ENCODE assay signal across 16 cellular contexts in genomic region chr10:32338262-32338661, GRCh38. TPM values are rescaled to one million over a fixed set of nuclear protein-coding genes. Genes with fewer than 3 reads are reported as not detected.
DNase-seq lines count a peak whose midpoint lies in the region; ATAC-seq, FAIRE-seq and TF ChIP-seq lines count a peak whose summit lies in the region.
"Had no signal": no experiment of that assay in that cellular context is flagged by ENCODE, and none has a peak within 500 bp of the region (broad histone marks: within the 10 kb centered on the region; RNA-seq: fewer than 3 reads in every experiment).

No MANE protein-coding gene starts in this region.

- ATAC-seq in psoas muscle (peak in 3 of 4 donors; percentile 23 to 33 (median 28)), pancreas (no peak), GM18519 (IDR thresholded peaks at IDR 0.05; ENCODE audit: low FRiP score, unreplicated experiment) (no peak)

- peaks cover 98% of the 10 kb centered on the region for H3K79me2 ChIP-seq in osteoblast (ENCODE audit: insufficient read depth, low read length)

- H3K36me3 ChIP-seq in psoas muscle (ENCODE audit: insufficient read depth in 1 of 2, low read depth in 1 of 2) (no peaks in the 10 kb centered on the region), osteoblast (ENCODE audit: insufficient read depth, low read length) (no peaks in the 10 kb centered on the region), pancreas (no peaks in the 10 kb centered on the region)

- CTCF ChIA-PET in activated CD4-positive, alpha-beta memory T cell treated with anti-CD3 and anti-CD28 coated beads for 36 hours (lab: Charles Lee), result interaction anchor here (1.2 kb wide), 1 partner anchor 8 kb away, joined by 5 read pairs; no protein-coding TSS in a partner anchor
- CTCF ChIA-PET in activated CD4-positive, alpha-beta memory T cell treated with anti-CD3 and anti-CD28 coated beads, Interleukin-2, amount 10 ng/mL, durations not matched to agents 7 days and 5 days (lab: Charles Lee), result interaction anchor here (1.1 to 1.4 kb wide), 2 partner anchors 32 to 79 kb away, joined by 3 to 10 read pairs; no protein-coding TSS in a partner anchor

- 70 to 96% (median 81%) methylated on average over 3 of the region's 3 CpGs for WGBS in psoas muscle, 3 donors
- 89 to 90% methylated on average over 3 of the region's 3 CpGs for WGBS in pancreas, 2 donors

- peak overlapping the region; percentile 57 for H3K27ac Mint-ChIP-seq in activated CD4-positive, alpha-beta memory T cell treated with anti-CD3 and anti-CD28 coated beads for 36 hours
- H3K27ac Mint-ChIP-seq in activated CD4-positive, alpha-beta memory T cell treated with anti-CD3 and anti-CD28 coated beads, Interleukin-2, amount 10 ng/mL, durations not matched to agents 7 days and 5 days, result no peak overlapping the region
- peak overlapping the region; percentile 80 for H3K27ac Mint-ChIP-seq in chondrocyte (ENCODE audit: unreplicated experiment)
- H3K27ac Mint-ChIP-seq: activated naive CD8-positive, alpha-beta T cell treated with anti-CD3 and anti-CD28 coated beads, Interleukin-2, amount 10 ng/mL, durations not matched to agents 7 days and 5 days; HFFc6 had no signal

- H3K27me3 Mint-ChIP-seq in activated CD4-positive, alpha-beta memory T cell treated with anti-CD3 and anti-CD28 coated beads for 36 hours, result no peaks in the 10 kb centered on the region
- H3K27me3 Mint-ChIP-seq in activated CD4-positive, alpha-beta memory T cell treated with anti-CD3 and anti-CD28 coated beads, Interleukin-2, amount 10 ng/mL, durations not matched to agents 7 days and 5 days, result no peaks in the 10 kb centered on the region
- H3K27me3 Mint-ChIP-seq in chondrocyte (ENCODE audit: low read depth), result no peaks in the 10 kb centered on the region
- H3K27me3 Mint-ChIP-seq: activated naive CD8-positive, alpha-beta T cell treated with anti-CD3 and anti-CD28 coated beads, Interleukin-2, amount 10 ng/mL, durations not matched to agents 7 days and 5 days had no signal

- peaks cover 92% of the 10 kb centered on the region for H3K4me1 Mint-ChIP-seq in activated CD4-positive, alpha-beta memory T cell treated with anti-CD3 and anti-CD28 coated beads for 36 hours (ENCODE audit: low read depth)
- H3K4me1 Mint-ChIP-seq in activated CD4-positive, alpha-beta memory T cell treated with anti-CD3 and anti-CD28 coated beads, Interleukin-2, amount 10 ng/mL, durations not matched to agents 7 days and 5 days, result peaks cover 85% of the 10 kb centered on the region
- peaks cover 71% of the 10 kb centered on the region for H3K4me1 Mint-ChIP-seq in chondrocyte (ENCODE audit: low read depth)

- no peak for DNase-seq in activated CD4-positive, alpha-beta memory T cell treated with anti-CD3 and anti-CD28 coated beads for 36 hours
- DNase-seq in activated CD4-positive, alpha-beta memory T cell treated with anti-CD3 and anti-CD28 coated beads, Interleukin-2, amount 10 ng/mL, durations not matched to agents 7 days and 5 days, result no peak
- DNase-seq in M059J (ENCODE audit: low read depth) (peak; percentile 18), chondrocyte (ENCODE audit: low spot score) (no peak), psoas muscle (no peak), osteoblast (ENCODE audit: insufficient read length, low spot score, missing footprints) (no peak), pancreas (no peak)
- DNase-seq: 8988T; activated naive CD8-positive, alpha-beta T cell treated with anti-CD3 and anti-CD28 coated beads, Interleukin-2, amount 10 ng/mL, durations not matched to agents 7 days and 5 days; cerebellar nuclear complex; head of caudate nucleus; HFFc6; kidney glomerular epithelial cell; MG63 had no signal

- H3K9me3 ChIP-seq in psoas muscle (no peaks in the 10 kb centered on the region), osteoblast (ENCODE audit: low read depth, low read length) (no peaks in the 10 kb centered on the region), pancreas (no peaks in the 10 kb centered on the region)
- H3K9me3 ChIP-seq: MG63 had no signal

- H3K27ac ChIP-seq in psoas muscle (peak overlapping the region; percentile 17), osteoblast (ENCODE audit: low read depth, low read length) (no peak overlapping the region), pancreas (no peak overlapping the region)
- H3K27ac ChIP-seq: RWPE1 had no signal

- H4K20me1 ChIP-seq in osteoblast (ENCODE audit: insufficient read depth, low read length), result peaks cover 88% of the 10 kb centered on the region

- H3K4me1 ChIP-seq in psoas muscle, result peaks cover 98% of the 10 kb centered on the region
- peaks cover 2% of the 10 kb centered on the region for H3K4me1 ChIP-seq in osteoblast (ENCODE audit: insufficient read depth, low read length)
- H3K4me1 ChIP-seq in pancreas, result peaks cover 44 to 53% (median 50%) of the 10 kb centered on the region in 3 donors

- H3K27me3 ChIP-seq in psoas muscle (ENCODE audit: insufficient read depth in 3 of 3, low read length in 2 of 3) (no peaks in the 10 kb centered on the region), osteoblast (ENCODE audit: insufficient read depth, low read length) (no peaks in the 10 kb centered on the region), pancreas (no peaks in the 10 kb centered on the region)
- H3K27me3 ChIP-seq: MG63 had no signal

- H3K4me3 Mint-ChIP-seq in activated CD4-positive, alpha-beta memory T cell treated with anti-CD3 and anti-CD28 coated beads for 36 hours, result no peak overlapping the region
- H3K4me3 Mint-ChIP-seq in activated CD4-positive, alpha-beta memory T cell treated with anti-CD3 and anti-CD28 coated beads, Interleukin-2, amount 10 ng/mL, durations not matched to agents 7 days and 5 days, result no peak overlapping the region
- H3K4me3 Mint-ChIP-seq in chondrocyte (ENCODE audit: unreplicated experiment), result no peak overlapping the region
- H3K4me3 Mint-ChIP-seq: activated naive CD8-positive, alpha-beta T cell treated with anti-CD3 and anti-CD28 coated beads, Interleukin-2, amount 10 ng/mL, durations not matched to agents 7 days and 5 days; HFFc6 had no signal

- no peak overlapping the region for H2AFZ ChIP-seq in osteoblast (ENCODE audit: low read length)

- no peak for FAIRE-seq in pancreas (lab: Jason Lieb, UNC)

- POLR2A ChIA-PET in activated CD4-positive, alpha-beta memory T cell treated with anti-CD3 and anti-CD28 coated beads for 36 hours (lab: Charles Lee), result interaction anchor here (0.6 kb wide), 2 partner anchors 10 to 49 kb away, joined by 3 read pairs; no protein-coding TSS in a partner anchor
- POLR2A ChIA-PET in activated CD4-positive, alpha-beta memory T cell treated with anti-CD3 and anti-CD28 coated beads, Interleukin-2, amount 10 ng/mL, durations not matched to agents 7 days and 5 days (lab: Charles Lee), result interaction anchor here (1.5 to 2.0 kb wide), 3 partner anchors 10 to 30 kb away, joined by 3 to 5 read pairs (median 4); no protein-coding TSS in a partner anchor

- H3K4me3 ChIP-seq in psoas muscle (peak overlapping the region; percentile 9), osteoblast (ENCODE audit: insufficient read depth, low read length) (no peak overlapping the region), pancreas (no peak overlapping the region)
- H3K4me3 ChIP-seq: MG63 had no signal

- H3K36me3 Mint-ChIP-seq in activated CD4-positive, alpha-beta memory T cell treated with anti-CD3 and anti-CD28 coated beads for 36 hours, result peaks cover 17% of the 10 kb centered on the region
- peaks cover 50% of the 10 kb centered on the region for H3K36me3 Mint-ChIP-seq in activated CD4-positive, alpha-beta memory T cell treated with anti-CD3 and anti-CD28 coated beads, Interleukin-2, amount 10 ng/mL, durations not matched to agents 7 days and 5 days (ENCODE audit: low read depth)
- H3K36me3 Mint-ChIP-seq in chondrocyte (ENCODE audit: low read depth), result peaks cover 1% of the 10 kb centered on the region

- no peak for TF ChIP-seq CTCF in chondrocyte (IDR thresholded peaks at IDR 0.05)
- TF ChIP-seq CTCF in psoas muscle (IDR thresholded peaks at IDR 0.05), result no peak
- TF ChIP-seq CTCF in osteoblast (IDR thresholded peaks at IDR 0.05; ENCODE audit: extremely low read depth, low read depth, low read length), result no peak
- TF ChIP-seq CTCF in pancreas (IDR thresholded peaks at IDR 0.05), result no peak

- no peak overlapping the region for H3K4me2 ChIP-seq in osteoblast (ENCODE audit: insufficient read depth, low read length)

- intact Hi-C loops in activated CD4-positive, alpha-beta memory T cell treated with anti-CD3 and anti-CD28 coated beads for 36 hours (cut with micrococcal nuclease), result no loop called here
- intact Hi-C loops in psoas muscle (cut with DNase I) (loop anchor here in 1 of 2 donors (5.0 kb wide), 1 partner anchor 61 kb away; no protein-coding TSS in a partner anchor), pancreas (cut with DNase I) (no loop called here)

- no peaks in the 10 kb centered on the region for H3K9me3 Mint-ChIP-seq in activated CD4-positive, alpha-beta memory T cell treated with anti-CD3 and anti-CD28 coated beads for 36 hours
- no peaks in the 10 kb centered on the region for H3K9me3 Mint-ChIP-seq in activated CD4-positive, alpha-beta memory T cell treated with anti-CD3 and anti-CD28 coated beads, Interleukin-2, amount 10 ng/mL, durations not matched to agents 7 days and 5 days
- H3K9me3 Mint-ChIP-seq in chondrocyte (ENCODE audit: low read depth), result no peaks in the 10 kb centered on the region
- H3K9me3 Mint-ChIP-seq: activated naive CD8-positive, alpha-beta T cell treated with anti-CD3 and anti-CD28 coated beads, Interleukin-2, amount 10 ng/mL, durations not matched to agents 7 days and 5 days; HFFc6 had no signal

RNA-seq across cellular contexts. Expression of gene EPC1, which starts 8.7 kb away (rescaled TPM):
- 10 to 100 TPM; 27.1 to 27.3 TPM for total RNA-seq in activated CD4-positive, alpha-beta memory T cell treated with anti-CD3 and anti-CD28 coated beads for 36 hours
- total RNA-seq in activated CD4-positive, alpha-beta memory T cell treated with anti-CD3 and anti-CD28 coated beads, Interleukin-2, amount 10 ng/mL, durations not matched to agents 7 days and 5 days, result 10 to 100 TPM; 41.6 to 43.0 TPM
- total RNA-seq in M059J (2014; rRNA removed; shearing (Covaris generic)), result 8.2 and 8.5 TPM in 2 replicates
- total RNA-seq in chondrocyte (22.0 to 31.9 TPM (median 26.8 TPM) in 3 replicates), psoas muscle (10 to 100 TPM; 20.7 to 37.1 (median 27.1) TPM), osteoblast (30.8 and 32.4 TPM in 2 replicates), pancreas (10 to 100 TPM; 12.9 to 21.8 (median 16.4) TPM)
- polyA plus RNA-seq in psoas muscle (10 to 100 TPM; 19.5 to 27.3 (median 20.7) TPM), pancreas (10 to 100 TPM; 11.3 to 19.8 TPM)

Comparison
In these comparisons a context has a peak if more than half of its experiments do, and no peak if none do; other contexts are left out.
1. ATAC-seq: peak in psoas muscle (3 of 4); none in pancreas (0 of 4) and GM18519 (single experiment).